Comparison of ENCODE assay signal across 1 cellular context in the genomic region with DNA sequence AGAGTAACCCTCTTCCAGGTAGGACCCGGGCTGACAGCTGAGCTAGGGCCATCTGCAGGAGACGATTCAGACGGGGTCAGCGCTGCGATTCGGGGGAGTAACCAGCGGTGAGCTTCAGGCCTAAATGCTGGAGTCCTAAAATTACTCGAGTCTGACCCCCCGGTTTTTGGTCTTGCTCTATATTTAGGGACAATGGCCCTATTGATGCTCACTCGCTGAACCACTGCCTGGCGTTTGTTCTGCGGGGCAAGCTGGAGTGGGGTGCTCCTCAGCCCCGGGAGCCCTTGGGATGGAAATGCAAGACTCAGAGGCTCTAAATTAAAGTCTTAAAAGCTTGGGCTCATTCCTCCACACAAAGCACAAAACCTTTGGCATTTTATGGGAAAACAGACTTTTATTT.
TF ChIP-seq lines count a peak whose summit lies in the region.

No MANE protein-coding gene starts in this region.

TF ChIP-seq in A549, 52 proteins besides CTCF, POLR2A, EP300 and RAD21 (continued from another document):
- TF ChIP-seq HMGXB4 (CRISPR knock-in tag; IDR thresholded peaks at IDR 0.05; ENCODE audit: borderline replicate concordance) (no peak), HDAC2 (IDR thresholded peaks at IDR 0.05) (no peak), RNF2 (IDR thresholded peaks at IDR 0.05; ENCODE audit: borderline replicate concordance, low read depth) (no peak), FOSB (CRISPR knock-in tag; IDR thresholded peaks at IDR 0.05) (no peak), FOXS1 (CRISPR knock-in tag; IDR thresholded peaks at IDR 0.05) (no peak)
TF ChIP-seq in A549: peak in this region for 0.
